Comparison of ENCODE assay signal across 8 cellular contexts in the genomic region with DNA sequence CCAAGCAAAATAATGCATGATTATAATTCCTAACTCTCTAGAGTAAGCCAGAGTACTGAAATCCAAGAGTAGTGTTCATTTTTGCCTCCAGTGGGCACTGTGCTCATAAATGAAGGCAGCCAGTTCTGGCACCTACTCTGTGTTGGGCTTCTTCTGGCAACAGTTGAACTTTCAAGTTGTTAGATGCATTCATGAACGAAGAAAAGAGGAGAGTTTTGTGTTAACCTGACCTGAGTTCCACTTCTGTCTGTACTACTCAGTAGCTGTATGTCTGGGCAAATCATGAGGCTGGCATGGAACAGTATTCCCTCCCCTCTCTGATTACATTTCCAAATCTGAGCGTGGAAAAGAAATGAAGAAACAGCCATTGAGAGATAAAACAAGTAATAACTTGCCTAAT. TPM values are rescaled to one million over a fixed set of nuclear protein-coding genes. Genes with fewer than 3 reads are reported as not detected.
DNase-seq lines count a peak whose midpoint lies in the region; ATAC-seq and TF ChIP-seq lines count a peak whose summit lies in the region.

No MANE protein-coding gene starts in this region.

- H3K4me2 ChIP-seq in hepatocyte, result no peak overlapping the region

- H3K36me3 ChIP-seq in RWPE2 (ENCODE audit: low read depth), result no peaks in the 10 kb centered on the region
- no peaks in the 10 kb centered on the region for H3K36me3 ChIP-seq in hepatocyte (replicated peaks; ENCODE audit: insufficient read depth, low read depth)
- H3K36me3 ChIP-seq in aorta (ENCODE audit: control insufficient read depth in 1 of 2, insufficient read depth in 2 of 2, low read length in 1 of 2), result no peaks in the 10 kb centered on the region

- no peaks in the 10 kb centered on the region for H3K79me2 ChIP-seq in hepatocyte

- H3K4me3 ChIP-seq in RWPE2 (ENCODE audit: severe bottlenecking) (no peak overlapping the region), hepatocyte (no peak overlapping the region), aorta (ENCODE audit: low read length in 2 of 2) (no peak overlapping the region)

- intact Hi-C loops in aorta (cut with DNase I), result no loop called here

- H3K4me1 ChIP-seq in RWPE2 (ENCODE audit: insufficient read depth, poor library complexity, severe bottlenecking) (peaks cover 4% of the 10 kb centered on the region), hepatocyte (ENCODE audit: insufficient read depth) (no peaks in the 10 kb centered on the region), aorta (ENCODE audit: control insufficient read depth in 1 of 2, insufficient read depth in 2 of 2, low read length in 2 of 2) (no peaks in the 10 kb centered on the region)

- no peaks in the 10 kb centered on the region for H3K27me3 ChIP-seq in RWPE2 (ENCODE audit: insufficient read depth, poor library complexity, severe bottlenecking)
- H3K27me3 ChIP-seq in hepatocyte, result no peaks in the 10 kb centered on the region
- H3K27me3 ChIP-seq in aorta (ENCODE audit: control insufficient read depth in 1 of 2, insufficient read depth in 2 of 2, low read length in 1 of 2), result no peaks in the 10 kb centered on the region

- 54% methylated on average over 2 of the region's 2 CpGs for WGBS in hepatocyte (ENCODE audit: low lambda C conversion rate, missing lambda C conversion rate)
- WGBS in aorta, 2 donors, result 29 to 30% methylated on average over 2 of the region's 2 CpGs

- H3K9me3 ChIP-seq in RWPE2 (ENCODE audit: severe bottlenecking), result no peaks in the 10 kb centered on the region
- no peaks in the 10 kb centered on the region for H3K9me3 ChIP-seq in hepatocyte (ENCODE audit: low read depth)
- H3K9me3 ChIP-seq in aorta (ENCODE audit: control insufficient read depth, low read length), result no peaks in the 10 kb centered on the region

- DNase-seq in ELR (ENCODE audit: low read depth), result peak; percentile 43
- DNase-seq in RWPE2 (ENCODE audit: low spot score), result no peak
- peak; percentile 70 for DNase-seq in hepatocyte (ENCODE audit: low spot score)
- DNase-seq in aorta, result no peak
- no peak for DNase-seq in NCI-H1930 (lab: John Stamatoyannopoulos, UW)
- DNase-seq in germinal center (ENCODE audit: low spot score), result no peak

- TF ChIP-seq CTCF in RWPE2 (IDR thresholded peaks at IDR 0.05; ENCODE audit: poor library complexity, severe bottlenecking) (peak; percentile 71), hepatocyte (IDR thresholded peaks at IDR 0.05; ENCODE audit: poor library complexity) (peak; percentile 69)

- no peaks in the 10 kb centered on the region for H3K9me2 ChIP-seq in hepatocyte (replicated peaks; ENCODE audit: insufficient read depth)

- ATAC-seq in HG02623 (IDR thresholded peaks at IDR 0.05; ENCODE audit: unreplicated experiment) (peak; percentile 57), RWPE2 (ENCODE audit: low read depth) (peak; percentile 92), aorta (ENCODE audit: low FRiP score) (peak; percentile 65), GM19467 (IDR thresholded peaks at IDR 0.05; ENCODE audit: unreplicated experiment) (no peak)

- no peaks in the 10 kb centered on the region for H4K20me1 ChIP-seq in hepatocyte (ENCODE audit: insufficient read depth, poor library complexity, severe bottlenecking)

- H3K27ac ChIP-seq in RWPE2 (ENCODE audit: poor library complexity, severe bottlenecking), result no peak overlapping the region
- H3K27ac ChIP-seq in hepatocyte, result no peak overlapping the region
- no peak overlapping the region for H3K27ac ChIP-seq in aorta (ENCODE audit: low read depth in 1 of 2, low read length in 2 of 2)

- no peak overlapping the region for H2AFZ ChIP-seq in hepatocyte

RNA-seq across cellular contexts. Expression of a gene that starts 20.3 kb away (rescaled TPM):
- total RNA-seq in hepatocyte (10.8 and 18.4 TPM in 2 replicates), aorta (1 to 10 TPM; 4.7 to 9.1 TPM)
- polyA plus RNA-seq in hepatocyte (17.8 and 18.7 TPM in 2 replicates), aorta (under 1 TPM; 0.20 to 0.25 TPM)

Comparison
In these comparisons a context has a peak if more than half of its experiments do, and no peak if none do; other contexts are left out.
1. DNase-seq: peak in ELR (single experiment) and hepatocyte (single experiment); none in RWPE2 (single experiment), aorta (0 of 2), NCI-H1930 (0 of 2) and germinal center (single experiment).